25 cellular contexts compared by ENCODE assay signal in the genomic region with DNA sequence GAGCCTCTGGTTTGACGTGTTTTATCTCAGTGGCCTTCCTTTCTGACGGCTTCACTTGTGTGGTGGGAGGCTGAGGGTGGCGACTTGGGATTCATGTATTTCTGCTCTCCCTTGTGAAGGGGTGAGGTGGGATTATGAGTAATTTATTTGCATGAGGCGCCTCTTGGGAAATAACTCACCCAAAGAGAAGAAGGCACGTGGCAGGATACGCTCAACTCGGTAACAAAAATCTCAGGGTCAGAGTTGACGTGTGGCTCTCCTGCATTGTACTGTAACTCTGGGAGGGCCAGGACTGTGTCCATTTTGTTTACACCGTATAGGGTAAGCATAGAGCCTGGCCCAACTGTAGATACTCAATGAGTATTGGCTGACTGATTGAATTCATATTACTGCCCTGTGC. TPM values are rescaled to one million over a fixed set of nuclear protein-coding genes. Genes with fewer than 3 reads are reported as not detected.
DNase-seq lines count a peak whose midpoint lies in the region; ATAC-seq, FAIRE-seq and TF ChIP-seq lines count a peak whose summit lies in the region.
"Had no signal": no experiment of that assay in that cellular context is flagged by ENCODE, and none has a peak within 500 bp of the region (broad histone marks: within the 10 kb centered on the region; RNA-seq: fewer than 3 reads in every experiment).

No MANE protein-coding gene starts in this region.

- H3K27me3 Mint-ChIP-seq in activated T-helper 17 cell treated with anti-CD3 and anti-CD28 coated beads, Interleukin-2, amount 50 U/mL, for 72 hours = no peaks in the 10 kb centered on the region
- H3K27me3 Mint-ChIP-seq: CD4-positive, CD25-positive, alpha-beta regulatory T cell had no signal

- no peaks in the 10 kb centered on the region for H3K9me3 Mint-ChIP-seq in activated T-helper 17 cell treated with anti-CD3 and anti-CD28 coated beads, Interleukin-2, amount 50 U/mL, for 72 hours
- H3K9me3 Mint-ChIP-seq: CD4-positive, CD25-positive, alpha-beta regulatory T cell; CD8-positive, alpha-beta T cell; HFFc6 had no signal

- H3K27me3 ChIP-seq in BLaER1 (no peaks in the 10 kb centered on the region), K562 (ENCODE audit: control insufficient read depth in 2 of 2, insufficient read depth in 2 of 2, low read length in 2 of 2) (no peaks in the 10 kb centered on the region)

- in situ Hi-C loops in K562 (cut with MboI) = no loop called here

- POLR2A ChIA-PET in K562 (lab: Yijun Ruan, JAX) = interaction anchor here (0.6 kb wide), 1 partner anchor 13 kb away, joined by 3 read pairs; no protein-coding TSS in a partner anchor

- no peak for TF ChIP-seq POLR2A in NB4 (IDR thresholded peaks at IDR 0.05; ENCODE audit: extremely low read depth, insufficient read length)
- TF ChIP-seq POLR2A in K562 (conservative IDR thresholded peaks at IDR 0.05) = no peak

- H3K4me3 ChIP-seq in BLaER1 (no peak overlapping the region), GM12865 (ENCODE audit: low read depth, low read length) (no peak overlapping the region), NB4 (ENCODE audit: low read depth, low read length) (no peak overlapping the region), K562 (no peak overlapping the region)
- H3K4me3 ChIP-seq: A549, HAP-1 had no signal

- H3K4me2 ChIP-seq in BLaER1 = peak overlapping the region; percentile 77; the same call in 1 of the 2 replicates
- H3K4me2 ChIP-seq in K562 (ENCODE audit: insufficient read depth, low read length) = no peak overlapping the region
- H3K4me2 ChIP-seq: A549 had no signal

- H3K9me1 ChIP-seq in K562 (ENCODE audit: control insufficient read depth, insufficient read depth, low read length) = no peaks in the 10 kb centered on the region

- TF ChIP-seq EP300 in K562 (IDR thresholded peaks at IDR 0.05; ENCODE audit: low read length) = no peak

- H3K36me3 ChIP-seq in BLaER1 = no peaks in the 10 kb centered on the region
- H3K36me3 ChIP-seq in K562 (ENCODE audit: control insufficient read depth, insufficient read depth, low read length) = no peaks in the 10 kb centered on the region
- H3K36me3 ChIP-seq: BE2C, HAP-1 had no signal

- WGBS in K562 (ENCODE audit: insufficient coverage, low coverage, missing lambda C conversion rate) = 66% methylated on average over 8 of the region's 9 CpGs

- BruUV-seq in K562 (replicated peaks; lab: Mats Ljungman, UMichigan) = no TSS peak

- no peak overlapping the region for H3K4me3 Mint-ChIP-seq in activated T-helper 17 cell treated with anti-CD3 and anti-CD28 coated beads, Interleukin-2, amount 50 U/mL, for 72 hours
- H3K4me3 Mint-ChIP-seq: CD4-positive, CD25-positive, alpha-beta regulatory T cell; CD8-positive, alpha-beta T cell; HFFc6 had no signal

- H3K9me3 ChIP-seq in BLaER1 (no peaks in the 10 kb centered on the region), K562 (replicated peaks; ENCODE audit: control insufficient read depth, insufficient read depth, low read depth, low read length) (no peaks in the 10 kb centered on the region)
- H3K9me3 ChIP-seq: A549, BE2C, Caco-2, HAP-1 had no signal

- H3K27ac ChIP-seq in BLaER1 = no peak overlapping the region
- no peak overlapping the region for H3K27ac ChIP-seq in K562 (ENCODE audit: extremely low read depth, low read depth, low read length)
- H3K27ac ChIP-seq: A549, C4-2B had no signal

- CTCF ChIA-PET in K562 (lab: Yijun Ruan, JAX; ENCODE audit: low intra/inter-chr PET ratio) = no interaction called here

- no peaks in the 10 kb centered on the region for H3K79me2 ChIP-seq in K562 (ENCODE audit: control insufficient read depth, insufficient read depth, low read length)

- DNase-seq in GM12865 (ENCODE audit: low read depth) (peak; percentile 14), NB4 (ENCODE audit: low read depth) (peak; percentile 16), K562 (ENCODE audit: extremely low read depth in 1 of 4, low spot score in 3 of 4) (no peak), SKM-1 treated with dmso at 0.1 percent for 144 hours (lab: John Stamatoyannopoulos, UW; ENCODE audit: unreplicated experiment) (no peak), UCSD-AML1 (lab: John Stamatoyannopoulos, UW; ENCODE audit: unreplicated experiment) (no peak)
- DNase-seq: 8988T; ACHN; AML-193; BE2C; Caco-2; CD4-positive, CD25-positive, alpha-beta regulatory T cell; CD8-positive, alpha-beta T cell; DMS153; DND-41; GOT3; HFFc6 had no signal

- H3K4me1 ChIP-seq in BLaER1 (peaks cover 30% of the 10 kb centered on the region), K562 (replicated peaks in 1 of 2; ENCODE audit: control insufficient read depth in 2 of 2, insufficient read depth in 2 of 2, low read length in 2 of 2) (no peaks in the 10 kb centered on the region; a peak in 1 of 5 replicates)
- H3K4me1 ChIP-seq: A549, BE2C, Caco-2, HAP-1 had no signal

- H3K27ac Mint-ChIP-seq in activated T-helper 17 cell treated with anti-CD3 and anti-CD28 coated beads, Interleukin-2, amount 50 U/mL, for 72 hours = no peak overlapping the region
- H3K27ac Mint-ChIP-seq: CD8-positive, alpha-beta T cell; HFFc6 had no signal

- FAIRE-seq in K562 (lab: Jason Lieb, UNC) = no peak
- FAIRE-seq: A549, G401.6, GM12891, GM18507, H54 had no signal

- H2AFZ ChIP-seq in K562 (ENCODE audit: low read depth, low read length) = peak overlapping the region; percentile 72

- intact Hi-C loops in K562 (cut with micrococcal nuclease) = no loop called here

- H3K9ac ChIP-seq in BLaER1 (no peak overlapping the region), K562 (ENCODE audit: insufficient read depth in 1 of 2, low read depth in 2 of 2, low read length in 2 of 2) (no peak overlapping the region)

- H4K20me1 ChIP-seq in BLaER1 (no peaks in the 10 kb centered on the region), K562 (replicated peaks; ENCODE audit: control insufficient read depth, insufficient read depth, low read length) (no peaks in the 10 kb centered on the region)

- no peak for TF ChIP-seq RAD21 in K562 (CRISPR knock-in tag; conservative IDR thresholded peaks at IDR 0.05 in 1 of 2, IDR thresholded peaks at IDR 0.05 in 1 of 2)

- no peaks in the 10 kb centered on the region for H3K4me1 Mint-ChIP-seq in activated T-helper 17 cell treated with anti-CD3 and anti-CD28 coated beads, Interleukin-2, amount 50 U/mL, for 72 hours

- no peak for TF ChIP-seq CTCF in GM12865 (IDR thresholded peaks at IDR 0.05; ENCODE audit: insufficient read depth, low read depth, low read length, missing control alignments)
- no peak for TF ChIP-seq CTCF in NB4 (IDR thresholded peaks at IDR 0.05; ENCODE audit: low read depth, low read length)
- TF ChIP-seq CTCF in K562 (IDR thresholded peaks at IDR 0.05 in 2 of 3, conservative IDR thresholded peaks at IDR 0.05 in 1 of 3; ENCODE audit: insufficient read depth in 2 of 3, low read depth in 1 of 3, low read length in 3 of 3) = no peak

- H3K36me3 Mint-ChIP-seq in activated T-helper 17 cell treated with anti-CD3 and anti-CD28 coated beads, Interleukin-2, amount 50 U/mL, for 72 hours (ENCODE audit: low read depth) = no peaks in the 10 kb centered on the region
- H3K36me3 Mint-ChIP-seq: CD4-positive, CD25-positive, alpha-beta regulatory T cell; CD8-positive, alpha-beta T cell had no signal

- no peak for ATAC-seq in K562
- no peak for ATAC-seq in activated T-helper 17 cell treated with anti-CD3 and anti-CD28 coated beads, Interleukin-2, amount 50 U/mL, for 72 hours (replicated peaks)
- ATAC-seq: CD8-positive, alpha-beta T cell had no signal

RNA-seq across cellular contexts. Expression of gene C1S, which starts 14.6 kb away (rescaled TPM):
- 3.2 and 4.9 TPM in 2 replicates for total RNA-seq in K562 (2011; cell fraction: chromatin; rRNA removed; ENCODE audit: low replicate concordance)
- total RNA-seq in K562 (2011; cell fraction: nucleolus; rRNA removed) = 1.8 and 2.7 TPM in 2 replicates
- 1.8 and 2.6 TPM in 2 replicates for total RNA-seq in K562 (2011; cell fraction: nucleoplasm; rRNA removed)
- total RNA-seq in K562 (2014; rRNA removed) (0.04 and 0.27 TPM in 2 replicates), K562 (2014; rRNA removed; fragmentation: Illumina TruSeq; extraction: Trizol) (0.29 and 0.35 TPM in 2 replicates), K562 (2015; rRNA removed; fragmentation: Illumina TruSeq; extraction: Trizol) (0.08 and 0.25 TPM in 2 replicates), K562 (2021) (0.84 and 1.2 TPM in 2 replicates)
- polyA plus RNA-seq in K562 (2011; rRNA removed) (0.39 and 0.95 TPM in 2 replicates), K562 (2014; fragmentation: Illumina TruSeq; extraction: Trizol) (0.45 and 0.46 TPM in 2 replicates), K562 (2014; fragmentation: Nextera tagmentation; extraction: Ambion mirVana) (under 1 TPM; 0.08 to 0.11 TPM), K562 (2014; rRNA removed) (0.12 and 0.26 TPM in 2 replicates)
- polyA plus RNA-seq in K562 (2011; cell fraction: cytosol; rRNA removed) = 0.09 and 0.18 TPM in 2 replicates
- polyA plus RNA-seq in K562 (2011; cell fraction: nucleus; rRNA removed) = 2.1 and 3.7 TPM in 2 replicates
- 0.26 and 0.48 TPM in 2 replicates for polyA plus RNA-seq in K562 (2012)
- polyA minus RNA-seq in K562 (2011; rRNA and poly(A)+ RNA removed) = 0.28 and 0.87 TPM in 2 replicates
- not detected in 2 replicates for polyA minus RNA-seq in K562 (2011; cell fraction: cytosol; rRNA and poly(A)+ RNA removed)
- 1.2 and 1.8 TPM in 2 replicates for polyA minus RNA-seq in K562 (2011; cell fraction: nucleus; rRNA and poly(A)+ RNA removed)
- total RNA-seq in activated T-helper 17 cell treated with anti-CD3 and anti-CD28 coated beads, Interleukin-2, amount 50 U/mL, for 72 hours = 10 to 100 TPM in 1 of 2 donors, 1 to 10 TPM in 1; 6.9 to 13.1 TPM
- polyA plus RNA-seq: CD4-positive, CD25-positive, alpha-beta regulatory T cell had no signal

RNA-seq across cellular contexts. Expression of gene LPCAT3, which starts 27.6 kb away (rescaled TPM):
- total RNA-seq in K562 (2011; cell fraction: chromatin; rRNA removed; ENCODE audit: low replicate concordance) = 98.6 and 135 TPM in 2 replicates
- total RNA-seq in K562 (2011; cell fraction: nucleolus; rRNA removed) = 109 and 111 TPM in 2 replicates
- 113 and 115 TPM in 2 replicates for total RNA-seq in K562 (2011; cell fraction: nucleoplasm; rRNA removed)
- total RNA-seq in K562 (2014; rRNA removed) (14.3 and 17.4 TPM in 2 replicates), K562 (2014; rRNA removed; fragmentation: Illumina TruSeq; extraction: Trizol) (22.2 and 22.4 TPM in 2 replicates), K562 (2015; rRNA removed; fragmentation: Illumina TruSeq; extraction: Trizol) (23.0 and 25.3 TPM in 2 replicates), K562 (2021) (31.1 and 32.5 TPM in 2 replicates)
- polyA plus RNA-seq in K562 (2011; rRNA removed) (47.0 and 52.5 TPM in 2 replicates), K562 (2014; fragmentation: Illumina TruSeq; extraction: Trizol) (40.3 and 44.3 TPM in 2 replicates), K562 (2014; fragmentation: Nextera tagmentation; extraction: Ambion mirVana) (1 to 10 TPM; 4.9 to 5.6 TPM), K562 (2014; rRNA removed) (27.4 and 34.7 TPM in 2 replicates)
- polyA plus RNA-seq in K562 (2011; cell fraction: cytosol; rRNA removed) = 49.0 and 53.0 TPM in 2 replicates
- 54.2 and 55.4 TPM in 2 replicates for polyA plus RNA-seq in K562 (2011; cell fraction: nucleus; rRNA removed)
- polyA plus RNA-seq in K562 (2012) = 22.1 and 29.4 TPM in 2 replicates
- 41.0 and 52.4 TPM in 2 replicates for polyA minus RNA-seq in K562 (2011; rRNA and poly(A)+ RNA removed)
- polyA minus RNA-seq in K562 (2011; cell fraction: cytosol; rRNA and poly(A)+ RNA removed) = 21.6 and 22.0 TPM in 2 replicates
- polyA minus RNA-seq in K562 (2011; cell fraction: nucleus; rRNA and poly(A)+ RNA removed) = 19.3 and 28.1 TPM in 2 replicates
- total RNA-seq in activated T-helper 17 cell treated with anti-CD3 and anti-CD28 coated beads, Interleukin-2, amount 50 U/mL, for 72 hours = 10 to 100 TPM; 13.2 to 34.8 TPM

RNA-seq across cellular contexts. Expression of gene C1R, which starts 46.3 kb away (rescaled TPM):
- total RNA-seq in K562 (2011; cell fraction: chromatin; rRNA removed; ENCODE audit: low replicate concordance) = 1.5 and 1.9 TPM in 2 replicates
- 0.50 and 0.66 TPM in 2 replicates for total RNA-seq in K562 (2011; cell fraction: nucleolus; rRNA removed)
- 0.37 and 1.8 TPM in 2 replicates for total RNA-seq in K562 (2011; cell fraction: nucleoplasm; rRNA removed)
- total RNA-seq in K562 (2014; rRNA removed) (0.16 and 1.0 TPM in 2 replicates), K562 (2014; rRNA removed; fragmentation: Illumina TruSeq; extraction: Trizol) (0.13 and 0.33 TPM in 2 replicates), K562 (2015; rRNA removed; fragmentation: Illumina TruSeq; extraction: Trizol) (0.14 and 0.19 TPM in 2 replicates), K562 (2021) (0.96 and 1.0 TPM in 2 replicates)
- polyA plus RNA-seq in K562 (2011; rRNA removed) (0.33 and 0.81 TPM in 2 replicates), K562 (2014; fragmentation: Illumina TruSeq; extraction: Trizol) (0.33 and 0.36 TPM in 2 replicates), K562 (2014; fragmentation: Nextera tagmentation; extraction: Ambion mirVana) (under 1 TPM in 1 of 2 experiments, not detected in 1; 0.07 TPM), K562 (2014; rRNA removed) (0.11 and 0.53 TPM in 2 replicates)
- polyA plus RNA-seq in K562 (2011; cell fraction: cytosol; rRNA removed) = 0.42 and 0.77 TPM in 2 replicates
- polyA plus RNA-seq in K562 (2011; cell fraction: nucleus; rRNA removed) = 1.4 and 2.8 TPM in 2 replicates
- 0.20 and 0.98 TPM in 2 replicates for polyA plus RNA-seq in K562 (2012)
- polyA minus RNA-seq in K562 (2011; rRNA and poly(A)+ RNA removed) = 0.28 and 0.99 TPM in 2 replicates
- polyA minus RNA-seq in K562 (2011; cell fraction: cytosol; rRNA and poly(A)+ RNA removed) = 1.5 TPM in 1 of 2 replicates, not detected in the other
- polyA minus RNA-seq in K562 (2011; cell fraction: nucleus; rRNA and poly(A)+ RNA removed) = 0.40 and 0.67 TPM in 2 replicates
- 1 to 10 TPM; 3.2 to 3.3 TPM for total RNA-seq in activated T-helper 17 cell treated with anti-CD3 and anti-CD28 coated beads, Interleukin-2, amount 50 U/mL, for 72 hours

Comparison
In these comparisons a context has a peak if more than half of its experiments do, and no peak if none do; other contexts are left out.
1. DNase-seq: peak in GM12865 (single experiment) and NB4 (single experiment); none in K562 (0 of 4), SKM-1 treated with dmso at 0.1 percent for 144 hours (single experiment) and UCSD-AML1 (single experiment).